In the genomic region with DNA sequence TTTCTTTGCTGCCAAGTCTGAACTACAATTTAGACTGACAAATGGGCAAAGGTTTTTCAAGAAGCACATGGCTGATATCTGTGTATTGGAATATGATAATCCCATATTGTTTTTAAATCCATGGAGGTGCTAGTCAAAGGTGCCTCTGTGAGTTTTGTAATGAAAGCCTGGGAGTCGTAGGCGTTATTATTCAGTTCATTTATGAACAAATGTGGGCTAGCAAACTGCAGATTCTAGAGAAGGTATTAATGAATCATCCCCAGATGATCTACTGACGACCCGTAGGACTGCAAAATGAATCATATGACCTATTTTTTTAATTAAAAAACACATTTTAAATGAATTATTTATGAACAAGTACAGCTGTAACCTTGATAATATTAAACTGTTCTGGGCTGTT, we compare ENCODE assay signal across 2 cellular contexts.
"Had no signal": no experiment of that assay in that cellular context is flagged by ENCODE, and none has a peak within 500 bp of the region (broad histone marks: within the 10 kb centered on the region; RNA-seq: fewer than 3 reads in every experiment).

No MANE protein-coding gene starts in this region.

- DNase-seq: GDM1, GF-D8 had no signal
